10 cellular contexts compared by ENCODE assay signal in the genomic region with DNA sequence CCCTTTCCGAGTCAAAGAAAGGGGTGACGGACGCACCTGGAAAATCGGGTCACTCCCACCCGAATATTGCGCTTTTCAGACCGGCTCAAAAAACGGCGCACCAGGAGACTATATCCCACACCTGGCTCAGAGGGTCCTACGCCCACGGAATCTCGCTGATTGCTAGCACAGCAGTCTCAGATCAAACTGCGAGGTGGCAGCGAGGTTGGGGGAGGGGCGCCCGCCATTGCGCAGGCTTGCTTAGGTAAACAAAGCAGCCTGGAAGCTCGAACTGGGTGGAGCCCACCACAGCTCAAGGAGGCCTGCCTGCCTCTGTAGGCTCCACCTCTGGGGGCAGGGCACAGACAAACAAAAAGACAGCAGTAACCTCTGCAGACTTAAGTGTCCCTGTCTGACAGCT. TPM values are rescaled to one million over a fixed set of nuclear protein-coding genes. Genes with fewer than 3 reads are reported as not detected.
"Had no signal": no experiment of that assay in that cellular context is flagged by ENCODE, and none has a peak within 500 bp of the region (broad histone marks: within the 10 kb centered on the region; RNA-seq: fewer than 3 reads in every experiment).

No MANE protein-coding gene starts in this region.

RNA-seq across cellular contexts. Expression of a gene that starts 17.2 kb away (rescaled TPM):
- total RNA-seq: OCI-LY7, PC-3, PC-9, Peyer's patch, Right ventricle myocardium inferior, Right ventricle myocardium superior, RPMI7951, SJCRH30, SJSA1, SK-MEL-5 had no signal

RNA-seq across cellular contexts. Expression of a gene that starts 39.8 kb away (rescaled TPM):
- total RNA-seq: PC-3, PC-9, Peyer's patch, Right ventricle myocardium inferior, Right ventricle myocardium superior, RPMI7951, SJCRH30, SJSA1, SK-MEL-5 had no signal
